8 cellular contexts compared by ENCODE assay signal in genomic region chr11:75351541-75352416, GRCh38. TPM values are rescaled to one million over a fixed set of nuclear protein-coding genes. Genes with fewer than 3 reads are reported as not detected.
A peak's percentile ranks its signal among the peaks of the same experiment; 100 is the strongest.
DNase-seq lines count a peak whose midpoint lies in the region; ATAC-seq and TF ChIP-seq lines count a peak whose summit lies in the region.

Gene ARRB1 (minus strand): TSS chr11:75351661. CDS start chr11:75351607, 54 bp downstream.

- 0 out of 3 replicates have a peak, but pooled peaks have one; percentile 1 for TF ChIP-seq CTCF in GM12872 (IDR thresholded peaks at IDR 0.05; ENCODE audit: insufficient read depth, low read depth, low read length)

- in situ Hi-C loops in endometrial microvascular endothelial cells (cut with HindIII; ENCODE audit: inconsistent ontology term, low pct_unique_long_range_greater_than_20kb, low sequenced_read_pairs), result no loop called here

- H3K27me3 Mint-ChIP-seq in activated CD8-positive, alpha-beta memory T cell treated with anti-CD3 and anti-CD28 coated beads, Interleukin-2, amount 10 ng/mL, durations not matched to agents 7 days and 5 days, result no peaks in the 10 kb centered on the region
- no peaks in the 10 kb centered on the region for H3K27me3 Mint-ChIP-seq in stimulated activated memory B cell treated with anti-CD40 and anti-IgM and Interleukin-4, amounts not matched to agents 10 μg/mL and 1 μg/mL and 100 μg/mL, for 72 hours

- H3K4me3 Mint-ChIP-seq in activated CD8-positive, alpha-beta memory T cell treated with anti-CD3 and anti-CD28 coated beads, Interleukin-2, amount 10 ng/mL, durations not matched to agents 7 days and 5 days, result peak within 1 kb of the TSS; percentile 74
- H3K4me3 Mint-ChIP-seq in stimulated activated memory B cell treated with anti-CD40 and anti-IgM and Interleukin-4, amounts not matched to agents 10 μg/mL and 1 μg/mL and 100 μg/mL, for 72 hours, result peak within 1 kb of the TSS; percentile 77

- peaks cover 49% of the 10 kb centered on the region for H3K4me1 Mint-ChIP-seq in activated CD8-positive, alpha-beta memory T cell treated with anti-CD3 and anti-CD28 coated beads, Interleukin-2, amount 10 ng/mL, durations not matched to agents 7 days and 5 days
- H3K4me1 Mint-ChIP-seq in stimulated activated memory B cell treated with anti-CD40 and anti-IgM and Interleukin-4, amounts not matched to agents 10 μg/mL and 1 μg/mL and 100 μg/mL, for 72 hours, result peaks cover 31% of the 10 kb centered on the region

- peak; percentile 72 for ATAC-seq in activated CD8-positive, alpha-beta memory T cell treated with anti-CD3 and anti-CD28 coated beads, Interleukin-2, amount 10 ng/mL, durations not matched to agents 7 days and 5 days
- ATAC-seq in stimulated activated memory B cell treated with anti-CD40 and anti-IgM and Interleukin-4, amounts not matched to agents 10 μg/mL and 1 μg/mL and 100 μg/mL, for 72 hours, result peak; percentile 78

- H3K9me3 Mint-ChIP-seq in activated CD8-positive, alpha-beta memory T cell treated with anti-CD3 and anti-CD28 coated beads, Interleukin-2, amount 10 ng/mL, durations not matched to agents 7 days and 5 days (ENCODE audit: low read depth), result no peaks in the 10 kb centered on the region
- no peaks in the 10 kb centered on the region for H3K9me3 Mint-ChIP-seq in stimulated activated memory B cell treated with anti-CD40 and anti-IgM and Interleukin-4, amounts not matched to agents 10 μg/mL and 1 μg/mL and 100 μg/mL, for 72 hours

- no peaks in the 10 kb centered on the region for H3K36me3 Mint-ChIP-seq in activated CD8-positive, alpha-beta memory T cell treated with anti-CD3 and anti-CD28 coated beads, Interleukin-2, amount 10 ng/mL, durations not matched to agents 7 days and 5 days
- no peaks in the 10 kb centered on the region for H3K36me3 Mint-ChIP-seq in stimulated activated memory B cell treated with anti-CD40 and anti-IgM and Interleukin-4, amounts not matched to agents 10 μg/mL and 1 μg/mL and 100 μg/mL, for 72 hours

- DNase-seq in NCI-H2227 (lab: John Stamatoyannopoulos, UW; ENCODE audit: unreplicated experiment), result peak; percentile 66
- peak; percentile 76 for DNase-seq in activated CD8-positive, alpha-beta memory T cell treated with anti-CD3 and anti-CD28 coated beads, Interleukin-2, amount 10 ng/mL, durations not matched to agents 7 days and 5 days
- DNase-seq in midbrain (lab: John Stamatoyannopoulos, UW), result peak; percentile 67
- DNase-seq in NCI-H1048 (lab: John Stamatoyannopoulos, UW), result no peak
- DNase-seq in COR-L47 (lab: John Stamatoyannopoulos, UW), result no peak

- peak within 1 kb of the TSS; percentile 86 for H3K27ac Mint-ChIP-seq in activated CD8-positive, alpha-beta memory T cell treated with anti-CD3 and anti-CD28 coated beads, Interleukin-2, amount 10 ng/mL, durations not matched to agents 7 days and 5 days
- H3K27ac Mint-ChIP-seq in stimulated activated memory B cell treated with anti-CD40 and anti-IgM and Interleukin-4, amounts not matched to agents 10 μg/mL and 1 μg/mL and 100 μg/mL, for 72 hours, result peak within 1 kb of the TSS; percentile 38

- CTCF ChIA-PET in activated CD8-positive, alpha-beta memory T cell treated with anti-CD3 and anti-CD28 coated beads, Interleukin-2, amount 10 ng/mL, durations not matched to agents 7 days and 5 days (lab: Charles Lee), result interaction anchor here (0.6 to 4.5 kb wide), 17 partner anchors 10 to 124 kb away, joined by 3 to 51 read pairs (median 7); no protein-coding TSS in a partner anchor

RNA-seq across cellular contexts. Expression of gene ARRB1, which starts in this region (rescaled TPM):
- total RNA-seq in activated CD8-positive, alpha-beta memory T cell treated with anti-CD3 and anti-CD28 coated beads, Interleukin-2, amount 10 ng/mL, durations not matched to agents 7 days and 5 days, result 10 to 100 TPM; 42.6 to 69.3 TPM
- total RNA-seq in endometrial microvascular endothelial cells (ENCODE audit: inconsistent ontology term), result 22.7 TPM

Comparison
In these comparisons a context has a peak if more than half of its experiments do, and no peak if none do; other contexts are left out.
1. DNase-seq: peak in NCI-H2227 (single experiment), activated CD8-positive, alpha-beta memory T cell treated with anti-CD3 and anti-CD28 coated beads, Interleukin-2, amount 10 ng/mL, durations not matched to agents 7 days and 5 days (single experiment) and midbrain (single experiment); none in NCI-H1048 (single experiment) and COR-L47 (single experiment).